Comparison of ENCODE assay signal across 1 cellular context in the genomic region with DNA sequence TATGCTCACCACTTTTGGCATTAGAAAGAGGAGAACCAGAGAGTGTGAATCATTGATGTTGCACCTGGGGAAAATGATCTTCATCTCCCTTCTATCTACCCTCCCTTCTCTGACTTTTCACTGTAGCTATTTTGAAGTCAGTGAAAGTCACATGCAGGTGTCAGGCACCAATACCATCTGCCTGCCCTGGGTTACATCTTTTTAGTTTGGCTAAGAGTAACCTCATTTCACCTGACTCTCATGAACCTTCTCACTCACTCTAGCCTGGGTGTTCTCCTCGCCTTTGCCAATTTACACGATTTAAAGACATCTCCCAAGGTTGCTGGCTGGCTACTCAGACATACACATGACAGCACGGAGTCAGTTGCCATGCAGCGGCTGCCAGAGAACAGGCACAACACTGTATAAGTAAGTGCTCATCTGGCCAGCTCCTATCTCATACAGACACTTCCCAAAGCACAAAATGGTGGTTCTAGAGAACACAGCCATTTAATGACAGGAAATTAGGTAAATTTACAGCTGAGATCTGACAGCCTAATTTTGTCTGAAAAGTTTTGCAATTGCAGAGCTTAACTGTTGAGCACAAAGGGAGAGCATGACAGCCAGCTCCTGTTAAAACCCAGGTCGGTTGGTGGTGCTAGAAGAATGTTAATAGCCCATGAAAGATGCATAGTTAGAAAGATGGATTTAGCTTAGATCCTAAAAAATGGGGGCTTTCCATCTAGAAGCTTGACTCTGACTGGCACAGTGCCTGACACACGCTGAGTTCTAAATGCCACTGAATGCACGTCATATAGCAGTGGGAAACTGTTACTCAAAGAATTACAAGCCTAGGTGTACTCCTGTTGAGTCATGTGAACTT.
TF ChIP-seq lines count a peak whose summit lies in the region.

No MANE protein-coding gene starts in this region.

TF ChIP-seq in H1, 55 proteins besides CTCF, POLR2A, EP300 and RAD21:
- TF ChIP-seq GABPA (IDR thresholded peaks at IDR 0.05; ENCODE audit: borderline replicate concordance, insufficient read depth, low read length) (no peak), SP2 (IDR thresholded peaks at IDR 0.05; ENCODE audit: low read length) (no peak), CBX5 (IDR thresholded peaks at IDR 0.05; ENCODE audit: low read depth, low read length) (no peak), HDAC6 (IDR thresholded peaks at IDR 0.05; ENCODE audit: low read depth, low read length) (no peak)
